Comparison of ENCODE assay signal across 16 cellular contexts in genomic region chr6:161631676-161632194, GRCh38.
DNase-seq lines count a peak whose midpoint lies in the region; ATAC-seq and TF ChIP-seq lines count a peak whose summit lies in the region.
"Had no signal": no experiment of that assay in that cellular context is flagged by ENCODE, and none has a peak within 500 bp of the region (broad histone marks: within the 10 kb centered on the region; RNA-seq: fewer than 3 reads in every experiment).

No MANE protein-coding gene starts in this region.

- H3K27ac ChIP-seq in BLaER1 (no peak overlapping the region), fibroblast of lung (ENCODE audit: insufficient read depth, low read length) (peak overlapping the region; percentile 19), RWPE1 (no peak overlapping the region)

- H3K9ac ChIP-seq in BLaER1, result no peak overlapping the region
- no peak overlapping the region for H3K9ac ChIP-seq in fibroblast of lung (ENCODE audit: insufficient read depth, low read length)

- H4K20me1 ChIP-seq in BLaER1 (no peaks in the 10 kb centered on the region), fibroblast of lung (ENCODE audit: control insufficient read depth, extremely low read depth, insufficient read depth, low read length) (no peaks in the 10 kb centered on the region)

- H3K27me3 ChIP-seq in BLaER1 (no peaks in the 10 kb centered on the region), fibroblast of lung (ENCODE audit: control insufficient read depth, insufficient read depth, low read length) (no peaks in the 10 kb centered on the region)
- H3K27me3 ChIP-seq: breast epithelium had no signal

- H3K36me3 ChIP-seq in BLaER1 (no peaks in the 10 kb centered on the region), fibroblast of lung (ENCODE audit: control insufficient read depth, insufficient read depth, low read length) (no peaks in the 10 kb centered on the region)
- H3K36me3 ChIP-seq: breast epithelium had no signal

- H3K4me3 ChIP-seq in BLaER1 (no peak overlapping the region), fibroblast of lung (replicated peaks in 1 of 4; ENCODE audit: control extremely low read depth in 1 of 4, insufficient read depth in 1 of 4, low read depth in 3 of 4, low read length in 4 of 4) (no peak overlapping the region)
- H3K4me3 ChIP-seq: breast epithelium had no signal

- CTCF ChIA-PET in RWPE1 (lab: Yijun Ruan, JAX), result interaction anchor here (0.7 kb wide), 1 partner anchor 19 kb away, joined by 3 read pairs; no protein-coding TSS in a partner anchor

- POLR2A ChIA-PET in RWPE1 (lab: Yijun Ruan, JAX; ENCODE audit: low non-redundant PET), result no interaction called here

- TF ChIP-seq CTCF in fibroblast of lung (conservative IDR thresholded peaks at IDR 0.05 in 1 of 2, IDR thresholded peaks at IDR 0.05 in 1 of 2; ENCODE audit: low read depth in 1 of 2, low read length in 2 of 2) (no peak), RWPE1 (conservative IDR thresholded peaks at IDR 0.05; ENCODE audit: low read depth) (no peak)

- H3K4me2 ChIP-seq in BLaER1 (peak overlapping the region; percentile 70), fibroblast of lung (ENCODE audit: extremely low read depth, insufficient read depth, low read length) (peak overlapping the region; percentile 46)

- intact Hi-C loops in sciatic nerve (cut with DNase I), result no loop called here

- no peaks in the 10 kb centered on the region for H3K79me2 ChIP-seq in fibroblast of lung (ENCODE audit: control insufficient read depth, insufficient read depth, low read length)

- DNase-seq in NCI-H69 (lab: John Stamatoyannopoulos, UW) (peak; percentile 26), fibroblast of lung (ENCODE audit: low read depth in 2 of 2) (peak; percentile 88 to 89), sciatic nerve (ENCODE audit: low spot score) (no peak), NCI-H2081 treated with DMSO at 0.1 percent for 48 hours (lab: John Stamatoyannopoulos, UW) (no peak), T-helper 1 cell (no peak), RWPE1 (ENCODE audit: low spot score) (no peak), T-helper 2 cell (no peak)
- DNase-seq: immature natural killer cell; NCI-H1105; NCI-H510A; SIG-M5; stimulated activated CD4-positive, alpha-beta T cell treated with anti-CD3 and anti-CD28 coated beads, Interleukin-15, amount 100 ng/mL, for 24 hours had no signal

- peaks cover 6% of the 10 kb centered on the region; the same call in 1 of the 2 replicates for H3K9me3 ChIP-seq in BLaER1
- H3K9me3 ChIP-seq in fibroblast of lung (ENCODE audit: control insufficient read depth, insufficient read depth, low read depth, low read length), result no peaks in the 10 kb centered on the region
- H3K9me3 ChIP-seq: breast epithelium had no signal

- H2AFZ ChIP-seq in fibroblast of lung (ENCODE audit: low read length), result no peak overlapping the region

- peak; percentile 83 for ATAC-seq in sciatic nerve
- ATAC-seq: natural killer cell treated with Interleukin-12 subunit alpha and Interleukin-12 subunit beta and Interleukin-15 and Interleukin-18, amount 100 ng/mL, for 72 hours; WTC11 had no signal

- H3K4me1 ChIP-seq in BLaER1 (peaks cover 71% of the 10 kb centered on the region), fibroblast of lung (ENCODE audit: control insufficient read depth, extremely low read depth, insufficient read depth, low read length) (peaks cover 4% of the 10 kb centered on the region)
- H3K4me1 ChIP-seq: breast epithelium had no signal

Comparison
In these comparisons a context has a peak if more than half of its experiments do, and no peak if none do; other contexts are left out.
1. DNase-seq: peak in NCI-H69 (single experiment) and fibroblast of lung (2 of 2); none in sciatic nerve (single experiment), NCI-H2081 treated with DMSO at 0.1 percent for 48 hours (single experiment), T-helper 1 cell (0 of 5), RWPE1 (single experiment) and T-helper 2 cell (0 of 5).